Comparison of ENCODE assay signal across 1 cellular context in the genomic region with DNA sequence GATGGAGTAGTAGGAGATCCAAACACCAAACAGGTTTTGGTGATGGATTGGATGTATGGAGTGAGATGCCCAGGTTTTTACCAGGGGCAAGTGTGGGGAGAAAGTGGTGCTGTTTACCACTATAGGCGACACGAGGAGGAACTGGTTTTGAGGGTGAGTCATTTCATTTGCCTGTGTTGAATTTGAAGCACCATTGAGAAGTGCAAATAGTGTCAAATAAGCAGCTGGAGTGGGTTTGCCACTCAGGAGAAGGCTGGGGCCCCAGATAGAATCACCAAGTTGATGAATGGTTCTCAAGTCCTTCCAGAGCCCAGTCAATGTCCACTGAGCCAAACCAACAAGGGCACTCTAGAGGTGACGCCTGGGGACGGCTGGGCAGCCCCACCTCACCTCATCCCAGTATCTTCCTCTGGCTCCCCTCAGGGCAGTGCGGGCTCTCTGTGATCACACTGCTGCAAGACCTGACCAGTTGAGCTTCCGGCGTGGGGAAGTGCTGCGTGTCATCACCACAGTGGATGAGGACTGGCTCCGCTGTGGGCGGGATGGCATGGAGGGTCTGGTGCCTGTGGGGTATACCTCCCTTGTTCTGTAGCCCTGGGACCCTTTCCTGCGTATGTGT.
A peak's percentile ranks its signal among the peaks of the same experiment; 100 is the strongest.
TF ChIP-seq lines count a peak whose summit lies in the region.

No MANE protein-coding gene starts in this region.

TF ChIP-seq in K562, 482 proteins besides CTCF, POLR2A, EP300 and RAD21:
- no peak for TF ChIP-seq FOXK1 (CRISPR knock-in tag; IDR thresholded peaks at IDR 0.05; ENCODE audit: borderline replicate concordance)
- 0 out of 2 replicates have a peak, but pooled peaks have one; percentile 47 for TF ChIP-seq POLR2G (IDR thresholded peaks at IDR 0.05; ENCODE audit: low read depth, low read length)
- peak; percentile 67 for TF ChIP-seq RBM22 (IDR thresholded peaks at IDR 0.05; ENCODE audit: low read depth, low read length, poor library complexity, severe bottlenecking)
